ENCODE assay signal across 13 cellular contexts in genomic region chr1:214086945-214087344, GRCh38.
"Had no signal": no experiment of that assay in that cellular context is flagged by ENCODE, and none has a peak within 500 bp of the region (broad histone marks: within the 10 kb centered on the region; RNA-seq: fewer than 3 reads in every experiment).

No MANE protein-coding gene starts in this region.

- H3K9me3 ChIP-seq: lower lobe of right lung, vagina had no signal

- H3K4me3 ChIP-seq: hepatocyte, lower lobe of right lung, tibial artery, vagina had no signal

- DNase-seq: activated CD4-positive, alpha-beta T cell treated with anti-CD3 and anti-CD28 coated beads, Interleukin-2, amount 10 ng/mL, durations not matched to agents 7 days and 5 days; activated CD4-positive, CD25-positive, alpha-beta regulatory T cell; cerebellar nuclear complex; effector memory CD8-positive, alpha-beta T cell; kidney glomerular epithelial cell; lower lobe of right lung; naive thymus-derived CD8-positive, alpha-beta T cell; right cardiac atrium; small intestine; tibial artery had no signal

- H3K27ac ChIP-seq: hepatocyte, lower lobe of right lung, tibial artery, vagina had no signal

- ATAC-seq: effector memory CD8-positive, alpha-beta T cell; lower lobe of right lung; naive thymus-derived CD8-positive, alpha-beta T cell; right cardiac atrium; stimulated activated memory B cell treated with anti-CD40 and anti-IgM and Interleukin-4, amounts not matched to agents 10 μg/mL and 1 μg/mL and 100 μg/mL, for 72 hours had no signal

- H3K27me3 ChIP-seq: hepatocyte, tibial artery, vagina had no signal

- H3K36me3 ChIP-seq: lower lobe of right lung, tibial artery, vagina had no signal

- H3K4me1 ChIP-seq: lower lobe of right lung, tibial artery, vagina had no signal
